28 cellular contexts compared by ENCODE assay signal in genomic region chr13:54110597-54110996, GRCh38.
"Had no signal": no experiment of that assay in that cellular context is flagged by ENCODE, and none has a peak within 500 bp of the region (broad histone marks: within the 10 kb centered on the region; RNA-seq: fewer than 3 reads in every experiment).

No MANE protein-coding gene starts in this region.

- H3K27me3 ChIP-seq: stomach, suprapubic skin, testis, thyroid gland, tibial artery, tibial nerve, transverse colon, upper lobe of left lung, upper lobe of right lung, uterus, vagina had no signal

- H3K27me3 Mint-ChIP-seq: stimulated activated memory B cell treated with anti-CD40 and anti-IgM and Interleukin-4, amounts not matched to agents 10 μg/mL and 1 μg/mL and 100 μg/mL, for 72 hours; stimulated activated naive B cell treated with anti-CD40 and anti-IgM and Interleukin-4, amounts not matched to agents 10 μg/mL and 1 μg/mL and 100 μg/mL, for 72 hours; stimulated activated naive CD8-positive, alpha-beta T cell treated with anti-CD3 and anti-CD28 coated beads, Interleukin-15, amount 100 ng/mL, for 72 hours; stimulated activated naive CD8-positive, alpha-beta T cell treated with anti-CD3 and anti-CD28 coated beads, Interleukin-15, Interleukin-2, amounts not matched to agents 100 ng/mL and 50 ng/mL, for 24 hours; type B pancreatic cell had no signal

- H3K27ac ChIP-seq: stomach, suprapubic skin, testis, thoracic aorta, thyroid gland, tibial artery, tibial nerve, transverse colon, upper lobe of left lung, upper lobe of right lung, uterus, vagina had no signal

- H3K4me3 ChIP-seq: stomach, suprapubic skin, testis, thoracic aorta, thyroid gland, tibial artery, tibial nerve, transverse colon, upper lobe of left lung, upper lobe of right lung, uterus, vagina had no signal

- H3K36me3 ChIP-seq: stomach, suprapubic skin, thoracic aorta, thyroid gland, tibial artery, tibial nerve, transverse colon, upper lobe of left lung, upper lobe of right lung, uterus, vagina had no signal

- H3K27ac Mint-ChIP-seq: stimulated activated effector memory CD8-positive, alpha-beta T cell treated with anti-CD3 and anti-CD28 coated beads, Interleukin-12 subunit alpha, Interleukin-12 subunit beta, amount 100 ng/mL, for 72 hours; stimulated activated memory B cell treated with anti-CD40 and anti-IgM and Interleukin-4, amounts not matched to agents 10 μg/mL and 1 μg/mL and 100 μg/mL, for 72 hours; stimulated activated naive B cell treated with anti-CD40 and anti-IgM and Interleukin-4, amounts not matched to agents 10 μg/mL and 1 μg/mL and 100 μg/mL, for 72 hours; stimulated activated naive CD8-positive, alpha-beta T cell treated with anti-CD3 and anti-CD28 coated beads, Interleukin-15, amount 100 ng/mL, for 72 hours; stimulated activated naive CD8-positive, alpha-beta T cell treated with anti-CD3 and anti-CD28 coated beads, Interleukin-15, Interleukin-2, amounts not matched to agents 100 ng/mL and 50 ng/mL, for 24 hours; type B pancreatic cell had no signal

- H3K9me3 ChIP-seq: stomach, suprapubic skin, testis, thoracic aorta, thyroid gland, tibial artery, tibial nerve, transverse colon, upper lobe of left lung, upper lobe of right lung, uterus, vagina had no signal

- DNase-seq: stimulated activated CD4-positive, alpha-beta T cell treated with anti-CD3 and anti-CD28 coated beads, Interleukin-2, amount 100 ng/mL, for 48 hours; stimulated activated CD4-positive, alpha-beta T cell treated with anti-CD3 and anti-CD28 coated beads, Interleukin-4, amount 100 ng/mL, for 1 hour; stimulated activated CD4-positive, alpha-beta T cell treated with anti-CD3 and anti-CD28 coated beads, Interleukin-4, amount 100 ng/mL, for 24 hours; stimulated activated CD4-positive, alpha-beta T cell treated with anti-CD3 and anti-CD28 coated beads, Interleukin-4, amount 100 ng/mL, for 4 hours; stimulated activated CD8-positive, alpha-beta memory T cell treated with anti-CD3 and anti-CD28 coated beads, Interleukin-4, amount 100 ng/mL, for 48 hours; stimulated activated naive B cell treated with anti-CD40 and anti-IgM and Interleukin-4, amounts not matched to agents 10 μg/mL and 1 μg/mL and 100 μg/mL, for 72 hours; stimulated activated naive CD4-positive, alpha-beta T cell; stimulated activated naive CD4-positive, alpha-beta T cell treated with Interleukin-2 at 50 U/mL for 16 hours; stimulated activated naive CD8-positive, alpha-beta T cell treated with anti-CD3 and anti-CD28 coated beads, Interleukin-15, amount 100 ng/mL, for 72 hours; stimulated activated naive CD8-positive, alpha-beta T cell treated with anti-CD3 and anti-CD28 coated beads, Interleukin-15, Interleukin-2, amounts not matched to agents 100 U/mL and 50 U/mL, for 24 hours; stomach; substantia nigra; testis; thyroid gland; tibial artery; transverse colon; trophoblast cell; upper lobe of left lung; upper lobe of right lung; uterus had no signal

- H3K4me3 Mint-ChIP-seq: stimulated activated effector memory CD8-positive, alpha-beta T cell treated with anti-CD3 and anti-CD28 coated beads, Interleukin-12 subunit alpha, Interleukin-12 subunit beta, amount 100 ng/mL, for 72 hours; stimulated activated memory B cell treated with anti-CD40 and anti-IgM and Interleukin-4, amounts not matched to agents 10 μg/mL and 1 μg/mL and 100 μg/mL, for 72 hours; stimulated activated naive B cell treated with anti-CD40 and anti-IgM and Interleukin-4, amounts not matched to agents 10 μg/mL and 1 μg/mL and 100 μg/mL, for 72 hours; stimulated activated naive CD8-positive, alpha-beta T cell treated with anti-CD3 and anti-CD28 coated beads, Interleukin-15, amount 100 ng/mL, for 72 hours; stimulated activated naive CD8-positive, alpha-beta T cell treated with anti-CD3 and anti-CD28 coated beads, Interleukin-15, Interleukin-2, amounts not matched to agents 100 ng/mL and 50 ng/mL, for 24 hours; type B pancreatic cell had no signal

- H3K9me3 Mint-ChIP-seq: type B pancreatic cell had no signal

- H3K4me1 Mint-ChIP-seq: stimulated activated effector memory CD8-positive, alpha-beta T cell treated with anti-CD3 and anti-CD28 coated beads, Interleukin-12 subunit alpha, Interleukin-12 subunit beta, amount 100 ng/mL, for 72 hours; stimulated activated memory B cell treated with anti-CD40 and anti-IgM and Interleukin-4, amounts not matched to agents 10 μg/mL and 1 μg/mL and 100 μg/mL, for 72 hours; stimulated activated naive B cell treated with anti-CD40 and anti-IgM and Interleukin-4, amounts not matched to agents 10 μg/mL and 1 μg/mL and 100 μg/mL, for 72 hours; stimulated activated naive CD8-positive, alpha-beta T cell treated with anti-CD3 and anti-CD28 coated beads, Interleukin-15, amount 100 ng/mL, for 72 hours had no signal

- H3K4me1 ChIP-seq: stomach, suprapubic skin, testis, thyroid gland, tibial artery, tibial nerve, transverse colon, upper lobe of left lung, upper lobe of right lung, uterus, vagina had no signal

- H3K36me3 Mint-ChIP-seq: stimulated activated effector memory CD8-positive, alpha-beta T cell treated with anti-CD3 and anti-CD28 coated beads, Interleukin-12 subunit alpha, Interleukin-12 subunit beta, amount 100 ng/mL, for 72 hours; stimulated activated memory B cell treated with anti-CD40 and anti-IgM and Interleukin-4, amounts not matched to agents 10 μg/mL and 1 μg/mL and 100 μg/mL, for 72 hours; stimulated activated naive B cell treated with anti-CD40 and anti-IgM and Interleukin-4, amounts not matched to agents 10 μg/mL and 1 μg/mL and 100 μg/mL, for 72 hours; type B pancreatic cell had no signal
